1 cellular context compared by ENCODE assay signal in the genomic region with DNA sequence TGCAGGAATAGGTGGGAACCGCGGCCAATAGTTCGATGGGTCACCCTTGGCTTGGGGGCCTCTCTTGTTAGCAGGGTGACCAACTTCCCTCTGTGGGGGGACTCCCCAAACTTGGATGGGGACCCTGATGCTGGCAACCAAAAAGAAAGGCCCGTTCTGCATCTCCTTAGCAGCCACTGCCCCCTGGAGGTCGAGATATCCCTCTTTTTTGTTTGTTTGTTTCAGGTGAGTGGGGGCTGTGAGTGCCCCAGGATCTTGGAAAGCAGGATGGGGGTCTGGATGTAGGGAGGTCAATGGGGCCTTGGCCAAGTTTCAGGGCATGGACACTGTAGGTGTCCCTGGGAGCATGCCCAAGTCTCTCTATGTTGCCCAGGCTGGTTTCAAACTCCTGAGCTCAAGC.
TF ChIP-seq lines count a peak whose summit lies in the region.

No MANE protein-coding gene starts in this region.

TF ChIP-seq in H1, 55 proteins besides CTCF, POLR2A, EP300 and RAD21:
- no peak for TF ChIP-seq RNF2 (IDR thresholded peaks at IDR 0.05; ENCODE audit: borderline replicate concordance, low read depth, low read length, missing control alignments, poor library complexity, severe bottlenecking)
- no peak for TF ChIP-seq SIRT6 (IDR thresholded peaks at IDR 0.05; ENCODE audit: low read length)
TF ChIP-seq in H1: peak in this region for 0.
